24 cellular contexts compared by ENCODE assay signal in the genomic region with DNA sequence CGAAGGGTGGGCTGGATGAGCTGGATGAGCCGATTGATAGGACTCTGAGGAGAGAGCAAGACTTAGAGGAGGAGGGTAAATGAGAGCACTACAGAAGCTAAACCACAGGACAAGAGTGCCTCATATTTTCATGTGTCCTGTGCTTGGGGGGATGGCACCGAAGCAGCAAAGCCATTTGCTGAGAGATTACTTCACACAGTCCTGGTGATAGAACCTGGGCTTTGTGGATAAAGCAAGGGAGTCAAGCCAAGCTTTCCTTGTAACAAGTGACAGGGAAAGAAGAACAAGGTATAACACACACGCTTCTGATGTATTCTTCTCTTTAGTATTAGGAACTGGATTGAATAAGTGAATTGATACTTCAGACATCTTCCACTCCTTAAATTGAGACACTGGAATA.
"Had no signal": no experiment of that assay in that cellular context is flagged by ENCODE, and none has a peak within 500 bp of the region (broad histone marks: within the 10 kb centered on the region; RNA-seq: fewer than 3 reads in every experiment).

No MANE protein-coding gene starts in this region.

- H3K27ac Mint-ChIP-seq: mesothelial cell of epicardium; naive B cell; natural killer cell treated with Interleukin-12 subunit alpha and Interleukin-12 subunit beta and Interleukin-15 and Interleukin-18, amount 100 ng/mL, for 72 hours; progenitor cell of endocrine pancreas; stimulated activated naive B cell treated with anti-CD40 and anti-IgM and Interleukin-4, amounts not matched to agents 10 μg/mL and 1 μg/mL and 100 μg/mL, for 72 hours had no signal

- ATAC-seq: natural killer cell treated with Interleukin-12 subunit alpha and Interleukin-12 subunit beta and Interleukin-15 and Interleukin-18, amount 100 ng/mL, for 72 hours; sciatic nerve; stimulated activated naive B cell treated with anti-CD40 and anti-IgM and Interleukin-4, amounts not matched to agents 10 μg/mL and 1 μg/mL and 100 μg/mL, for 72 hours; stimulated activated naive CD8-positive, alpha-beta T cell treated with anti-CD3 and anti-CD28 coated beads, Interleukin-15, Interleukin-2, amounts not matched to agents 100 U/mL and 50 U/mL, for 24 hours had no signal

- H3K9me3 ChIP-seq: ovary, right atrium auricular region, testis, thyroid gland, transverse colon, vagina had no signal

- H3K4me3 Mint-ChIP-seq: mesothelial cell of epicardium; naive B cell; natural killer cell treated with Interleukin-12 subunit alpha and Interleukin-12 subunit beta and Interleukin-15 and Interleukin-18, amount 100 ng/mL, for 72 hours; stimulated activated naive B cell treated with anti-CD40 and anti-IgM and Interleukin-4, amounts not matched to agents 10 μg/mL and 1 μg/mL and 100 μg/mL, for 72 hours had no signal

- H3K36me3 ChIP-seq: left ventricle myocardium inferior, ovary, right atrium auricular region, stomach, thyroid gland, transverse colon, upper lobe of left lung, vagina had no signal

- DNase-seq: islet precursor cell; left ventricle myocardium inferior; mesendoderm; naive B cell; ovary; stimulated activated CD4-positive, alpha-beta T cell treated with anti-CD3 and anti-CD28 coated beads, Interleukin-12 subunit alpha, Interleukin-12 subunit beta, amount 100 ng/mL, for 4 hours; stimulated activated CD4-positive, alpha-beta T cell treated with anti-CD3 and anti-CD28 coated beads, Interleukin-15, amount 100 ng/mL, for 24 hours; stimulated activated CD4-positive, alpha-beta T cell treated with anti-CD3 and anti-CD28 coated beads, Interleukin-2, amount 100 ng/mL, for 24 hours; stimulated activated CD4-positive, alpha-beta T cell treated with anti-CD3 and anti-CD28 coated beads, Interleukin-4, amount 100 ng/mL, for 1 hour; stimulated activated naive B cell treated with anti-CD40 and anti-IgM and Interleukin-4, amounts not matched to agents 10 μg/mL and 1 μg/mL and 100 μg/mL, for 72 hours; stimulated activated naive CD8-positive, alpha-beta T cell treated with anti-CD3 and anti-CD28 coated beads, Interleukin-15, Interleukin-2, amounts not matched to agents 100 U/mL and 50 U/mL, for 24 hours; stomach; testis; thyroid gland; transverse colon; upper lobe of left lung had no signal

- H3K27ac ChIP-seq: left ventricle myocardium inferior, ovary, right atrium auricular region, skin epidermis, stomach, testis, thyroid gland, transverse colon, upper lobe of left lung, vagina had no signal

- H3K4me3 ChIP-seq: left ventricle myocardium inferior, lung, ovary, right atrium auricular region, skin epidermis, stomach, testis, thyroid gland, transverse colon, upper lobe of left lung, vagina had no signal

- H3K27me3 Mint-ChIP-seq: naive B cell; natural killer cell treated with Interleukin-12 subunit alpha and Interleukin-12 subunit beta and Interleukin-15 and Interleukin-18, amount 100 ng/mL, for 72 hours; progenitor cell of endocrine pancreas; stimulated activated naive B cell treated with anti-CD40 and anti-IgM and Interleukin-4, amounts not matched to agents 10 μg/mL and 1 μg/mL and 100 μg/mL, for 72 hours had no signal

- H3K4me1 Mint-ChIP-seq: mesothelial cell of epicardium; naive B cell; stimulated activated naive B cell treated with anti-CD40 and anti-IgM and Interleukin-4, amounts not matched to agents 10 μg/mL and 1 μg/mL and 100 μg/mL, for 72 hours had no signal

- H3K4me1 ChIP-seq: left ventricle myocardium inferior, right atrium auricular region, stomach, testis, thyroid gland, transverse colon, upper lobe of left lung, vagina had no signal

- H3K36me3 Mint-ChIP-seq: natural killer cell treated with Interleukin-12 subunit alpha and Interleukin-12 subunit beta and Interleukin-15 and Interleukin-18, amount 100 ng/mL, for 72 hours; stimulated activated naive B cell treated with anti-CD40 and anti-IgM and Interleukin-4, amounts not matched to agents 10 μg/mL and 1 μg/mL and 100 μg/mL, for 72 hours had no signal

- H3K27me3 ChIP-seq: ovary, right atrium auricular region, stomach, testis, thyroid gland, transverse colon, upper lobe of left lung, vagina had no signal
